In the genomic region with DNA sequence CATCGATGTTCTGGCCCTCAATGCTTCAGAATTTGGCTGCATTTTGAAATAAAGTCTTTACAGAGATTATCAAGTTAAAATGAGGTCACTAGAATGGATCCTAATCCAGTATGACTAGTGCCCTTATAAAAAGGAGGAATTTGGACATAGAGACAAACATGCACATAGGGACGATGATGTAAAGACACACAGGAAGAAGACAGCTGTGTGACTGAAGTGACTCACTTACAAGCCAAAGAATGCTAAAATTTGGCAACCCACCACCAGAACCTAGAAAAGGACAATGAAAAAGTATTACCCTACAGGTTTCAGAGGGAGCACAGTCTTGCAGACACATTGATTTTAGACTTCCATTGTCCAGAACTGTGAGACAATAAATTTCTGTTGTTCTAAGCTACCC, we compare ENCODE assay signal across 15 cellular contexts.
"Had no signal": no experiment of that assay in that cellular context is flagged by ENCODE, and none has a peak within 500 bp of the region (broad histone marks: within the 10 kb centered on the region; RNA-seq: fewer than 3 reads in every experiment).

No MANE protein-coding gene starts in this region.

- H3K9me3 Mint-ChIP-seq: activated CD4-positive, alpha-beta memory T cell treated with anti-CD3 and anti-CD28 coated beads for 36 hours; activated naive CD4-positive, alpha-beta T cell treated with anti-CD3 and anti-CD28 coated beads, Interleukin-2, amount 10 ng/mL, durations not matched to agents 7 days and 5 days; activated T-cell treated with anti-CD3 and anti-CD28 coated beads, Interleukin-2, amount 50 U/mL, for 24 hours had no signal

- H3K27me3 ChIP-seq: ascending aorta, foreskin keratinocyte, pancreas, spleen, upper lobe of left lung had no signal

- H3K9me3 ChIP-seq: ascending aorta, left ventricle myocardium inferior, pancreas, spleen, upper lobe of left lung had no signal

- H3K36me3 ChIP-seq: ascending aorta, left ventricle myocardium inferior, pancreas, spleen, upper lobe of left lung had no signal

- H3K4me3 ChIP-seq: ascending aorta, dorsolateral prefrontal cortex, left ventricle myocardium inferior, mucosa of descending colon, pancreas, spleen, upper lobe of left lung had no signal

- DNase-seq: activated CD4-positive, alpha-beta memory T cell treated with anti-CD3 and anti-CD28 coated beads for 36 hours; activated CD4-positive, alpha-beta T cell treated with anti-CD3 and anti-CD28 coated beads for 1 hour; activated naive CD4-positive, alpha-beta T cell treated with anti-CD3 and anti-CD28 coated beads, Interleukin-2, amount 10 ng/mL, durations not matched to agents 7 days and 5 days; activated T-cell treated with anti-CD3 and anti-CD28 coated beads, Interleukin-2, amount 50 U/mL, for 24 hours; dorsolateral prefrontal cortex; foreskin keratinocyte; left ventricle myocardium inferior; mucosa of descending colon; naive thymus-derived CD8-positive, alpha-beta T cell; pancreas; spleen; stimulated activated naive CD8-positive, alpha-beta T cell treated with anti-CD3 and anti-CD28 coated beads, Interleukin-15, amount 100 ng/mL, for 72 hours; T-helper 9 cell; upper lobe of left lung had no signal

- H3K27ac ChIP-seq: ascending aorta, dorsolateral prefrontal cortex, foreskin keratinocyte, left ventricle myocardium inferior, pancreas, spleen, upper lobe of left lung had no signal

- H3K4me1 Mint-ChIP-seq: activated naive CD4-positive, alpha-beta T cell treated with anti-CD3 and anti-CD28 coated beads, Interleukin-2, amount 10 ng/mL, durations not matched to agents 7 days and 5 days; stimulated activated naive CD8-positive, alpha-beta T cell treated with anti-CD3 and anti-CD28 coated beads, Interleukin-15, amount 100 ng/mL, for 72 hours had no signal

- H3K27me3 Mint-ChIP-seq: activated CD4-positive, alpha-beta memory T cell treated with anti-CD3 and anti-CD28 coated beads for 36 hours; activated naive CD4-positive, alpha-beta T cell treated with anti-CD3 and anti-CD28 coated beads, Interleukin-2, amount 10 ng/mL, durations not matched to agents 7 days and 5 days; activated T-cell treated with anti-CD3 and anti-CD28 coated beads, Interleukin-2, amount 50 U/mL, for 24 hours; naive thymus-derived CD8-positive, alpha-beta T cell; stimulated activated naive CD8-positive, alpha-beta T cell treated with anti-CD3 and anti-CD28 coated beads, Interleukin-15, amount 100 ng/mL, for 72 hours had no signal

- H3K4me3 Mint-ChIP-seq: activated CD4-positive, alpha-beta memory T cell treated with anti-CD3 and anti-CD28 coated beads for 36 hours; activated naive CD4-positive, alpha-beta T cell treated with anti-CD3 and anti-CD28 coated beads, Interleukin-2, amount 10 ng/mL, durations not matched to agents 7 days and 5 days; activated T-cell treated with anti-CD3 and anti-CD28 coated beads, Interleukin-2, amount 50 U/mL, for 24 hours; naive thymus-derived CD8-positive, alpha-beta T cell; stimulated activated naive CD8-positive, alpha-beta T cell treated with anti-CD3 and anti-CD28 coated beads, Interleukin-15, amount 100 ng/mL, for 72 hours had no signal

- H3K4me1 ChIP-seq: ascending aorta, foreskin keratinocyte, left ventricle myocardium inferior, pancreas, spleen, upper lobe of left lung had no signal

- H3K36me3 Mint-ChIP-seq: activated CD4-positive, alpha-beta memory T cell treated with anti-CD3 and anti-CD28 coated beads for 36 hours; activated naive CD4-positive, alpha-beta T cell treated with anti-CD3 and anti-CD28 coated beads, Interleukin-2, amount 10 ng/mL, durations not matched to agents 7 days and 5 days; naive thymus-derived CD8-positive, alpha-beta T cell had no signal

- H3K27ac Mint-ChIP-seq: activated CD4-positive, alpha-beta memory T cell treated with anti-CD3 and anti-CD28 coated beads for 36 hours; activated naive CD4-positive, alpha-beta T cell treated with anti-CD3 and anti-CD28 coated beads, Interleukin-2, amount 10 ng/mL, durations not matched to agents 7 days and 5 days; activated T-cell treated with anti-CD3 and anti-CD28 coated beads, Interleukin-2, amount 50 U/mL, for 24 hours; naive thymus-derived CD8-positive, alpha-beta T cell; stimulated activated naive CD8-positive, alpha-beta T cell treated with anti-CD3 and anti-CD28 coated beads, Interleukin-15, amount 100 ng/mL, for 72 hours had no signal
